In the genomic region with DNA sequence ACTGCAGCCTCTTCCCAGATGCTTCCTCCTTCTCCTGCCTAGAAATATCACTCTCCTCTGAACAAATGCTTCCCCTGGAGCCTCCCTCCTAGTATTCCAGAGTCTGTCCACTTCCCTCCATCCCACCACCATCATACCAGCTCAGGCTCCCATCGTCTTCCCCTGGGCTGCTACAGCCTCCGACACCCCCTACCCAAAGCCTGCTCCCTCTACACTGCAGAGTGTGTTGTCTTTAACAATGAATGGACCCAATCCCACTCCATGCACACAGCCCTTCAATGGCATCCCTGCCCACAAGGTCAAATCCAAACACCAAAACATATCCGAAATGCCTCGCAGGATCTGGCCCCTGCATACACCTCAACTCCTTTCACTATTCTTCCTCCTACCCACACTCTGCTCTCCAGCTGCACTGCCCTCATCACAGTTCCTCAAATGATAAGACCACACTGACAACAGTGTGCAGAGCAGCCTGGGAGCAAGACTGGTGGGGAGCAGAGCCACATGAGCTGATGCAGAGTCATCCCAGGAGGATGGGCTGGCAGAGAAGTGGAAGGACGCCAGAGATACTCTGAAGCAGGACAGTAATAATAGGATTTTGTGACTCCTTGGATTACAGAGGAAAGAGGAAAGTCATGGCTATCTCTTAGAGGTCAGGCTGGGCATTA, we compare ENCODE assay signal across 8 cellular contexts. TPM values are rescaled to one million over a fixed set of nuclear protein-coding genes. Genes with fewer than 3 reads are reported as not detected.
A peak's percentile ranks its signal among the peaks of the same experiment; 100 is the strongest.
DNase-seq lines count a peak whose midpoint lies in the region; ATAC-seq and TF ChIP-seq lines count a peak whose summit lies in the region.
"Not testable (repeated sequence)": the region's sequence is repeated elsewhere in the genome, so short reads cannot be mapped to it uniquely, and the experiment has no call there.

No MANE protein-coding gene starts in this region.

- H3K27ac ChIP-seq in Panc1 (ENCODE audit: low read length), result not testable (repeated sequence)

- in situ Hi-C loops in KBM-7 (cut with MboI; ENCODE audit: low pct_unique_long_range_greater_than_20kb, low sequenced_read_pairs); Panc1 (cut with HindIII; ENCODE audit: low pct_unique_long_range_greater_than_20kb, low sequenced_read_pairs): not testable (repeated sequence)

- H3K4me1 Mint-ChIP-seq in WTC11, result peaks cover 19% of the 10 kb centered on the region

- intact Hi-C loops in Panc1 (cut with micrococcal nuclease; ENCODE audit: unreplicated experiment); mucosa of descending colon (cut with DNase I, micrococcal nuclease): not testable (repeated sequence)

- not testable (repeated sequence) for BruUV-seq in Panc1 (replicated peaks; lab: Mats Ljungman, UMichigan)

- DNase-seq in BE2C (peak; percentile 31), KBM-7 (peak; percentile 19)
- DNase-seq in Panc1 (ENCODE audit: low read depth, low spot score); WTC11 (ENCODE audit: low spot score); mucosa of descending colon: not testable (repeated sequence)

- H3K27me3 Mint-ChIP-seq in WTC11 (ENCODE audit: low read depth), result not testable (repeated sequence)

- H3K4me1 ChIP-seq in BE2C; Panc1 (ENCODE audit: control insufficient read depth, insufficient read depth, low read length); mucosa of descending colon (ENCODE audit: low read depth): not testable (repeated sequence)

- peak overlapping the region; percentile 26; the same call in 1 of the 2 replicates for H3K27ac Mint-ChIP-seq in WTC11

- not testable (repeated sequence) for TF ChIP-seq CTCF in BE2C (IDR thresholded peaks at IDR 0.05; ENCODE audit: low read depth, low read length); Panc1 (IDR thresholded peaks at IDR 0.05); WTC11 (IDR thresholded peaks at IDR 0.05); mucosa of descending colon (IDR thresholded peaks at IDR 0.05)

- not testable (repeated sequence) for H3K4me3 Mint-ChIP-seq in WTC11

- H3K36me3 ChIP-seq in BE2C; Panc1 (ENCODE audit: control insufficient read depth, insufficient read depth, low read length); mucosa of descending colon (ENCODE audit: low read depth): not testable (repeated sequence)

- not testable (repeated sequence) for H3K4me3 ChIP-seq in BE2C (ENCODE audit: low read depth, low read length); Panc1 (ENCODE audit: low read depth in 2 of 2, low read length in 2 of 2); mucosa of descending colon

- H3K27me3 ChIP-seq in BE2C; Panc1 (ENCODE audit: control insufficient read depth, insufficient read depth, low read length): not testable (repeated sequence)

- not testable (repeated sequence) for H3K9me3 Mint-ChIP-seq in WTC11

- H3K36me3 Mint-ChIP-seq in WTC11, result not testable (repeated sequence)

- not testable (repeated sequence) for H3K9me3 ChIP-seq in BE2C; Panc1 (ENCODE audit: control insufficient read depth, insufficient read depth, low read depth, low read length); mucosa of descending colon

- POLR2A ChIA-PET in Panc1 (lab: Charles Lee); WTC11 (lab: Charles Lee): not testable (repeated sequence)

- CTCF ChIA-PET in Panc1 (lab: Charles Lee); WTC11 (lab: Charles Lee): not testable (repeated sequence)

- peak; percentile 31 for ATAC-seq in GM18867 (IDR thresholded peaks at IDR 0.05; ENCODE audit: unreplicated experiment)
- ATAC-seq in GM21423 (IDR thresholded peaks at IDR 0.05; ENCODE audit: unreplicated experiment), result peak; percentile 48
- peak; percentile 44 for ATAC-seq in HG02943 (IDR thresholded peaks at IDR 0.05; ENCODE audit: low read depth, unreplicated experiment)
- peak; percentile 29; the same call in 1 of the 2 replicates for ATAC-seq in Panc1
- ATAC-seq in WTC11, result not testable (repeated sequence)
- peak; percentile 18 for ATAC-seq in mucosa of descending colon

RNA-seq across cellular contexts. Expression of a gene that starts 40.7 kb away (rescaled TPM):
- polyA plus RNA-seq in BE2C (2012; ENCODE audit: insufficient read depth, insufficient read length, low read depth), result 12.9 TPM
- total RNA-seq in Panc1 (2021; ENCODE audit: unreplicated experiment) (103 TPM), WTC11 (2021) (14.9 to 17.7 TPM (median 15.5 TPM) in 3 replicates), mucosa of descending colon (10 to 100 TPM; 18.6 to 27.1 (median 20.8) TPM)
- 89.0 TPM for polyA plus RNA-seq in Panc1 (2012; ENCODE audit: insufficient read length)
